19 cellular contexts compared by ENCODE assay signal in the genomic region with DNA sequence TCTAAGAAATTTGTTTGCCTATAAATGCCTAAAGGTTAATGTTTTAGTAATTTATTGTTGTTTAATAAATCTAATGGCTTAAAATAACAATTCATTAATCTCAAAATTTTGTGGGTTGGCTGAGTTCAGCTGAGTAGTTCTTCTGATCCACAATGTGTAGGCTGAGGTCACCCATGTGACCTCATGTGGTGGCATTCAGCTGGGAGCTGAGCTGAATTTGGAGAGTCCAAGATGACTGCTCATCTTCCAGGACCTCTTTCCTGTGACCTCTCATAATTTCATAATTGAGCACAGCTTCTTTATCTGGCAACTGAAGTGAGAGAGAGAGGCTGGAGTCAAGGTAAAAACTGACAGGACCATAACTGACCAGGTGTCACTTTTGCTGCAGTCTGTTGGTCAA.
"Had no signal": no experiment of that assay in that cellular context is flagged by ENCODE, and none has a peak within 500 bp of the region (broad histone marks: within the 10 kb centered on the region; RNA-seq: fewer than 3 reads in every experiment).

No MANE protein-coding gene starts in this region.

- FAIRE-seq: TTC549 had no signal

- DNase-seq: activated CD4-positive, alpha-beta memory T cell treated with anti-CD3 and anti-CD28 coated beads for 36 hours; activated CD4-positive, alpha-beta T cell treated with anti-CD3 and anti-CD28 coated beads, Interleukin-2, amount 10 ng/mL, durations not matched to agents 7 days and 5 days; activated CD4-positive, CD25-positive, alpha-beta regulatory T cell; activated gamma-delta T cell treated with Interleukin-2 at 50 U/mL for 16 hours; activated naive CD4-positive, alpha-beta T cell treated with anti-CD3 and anti-CD28 coated beads, Interleukin-2, amount 10 ng/mL, durations not matched to agents 7 days and 5 days; activated naive CD8-positive, alpha-beta T cell treated with anti-CD3 and anti-CD28 coated beads for 36 hours; cerebellar nuclear complex; NCI-H1092; NCI-H1417; NCI-H1930; NCI-H2171; NCI-H226; NCI-H526 treated with DMSO at 0.1 percent for 48 hours; NCI-H82; SIG-M5; T-helper 17 cell; T1000 had no signal

- H3K27ac ChIP-seq: VCaP had no signal

- ATAC-seq: T-helper 17 cell had no signal
